ENCODE assay signal across 2 cellular contexts in the genomic region with DNA sequence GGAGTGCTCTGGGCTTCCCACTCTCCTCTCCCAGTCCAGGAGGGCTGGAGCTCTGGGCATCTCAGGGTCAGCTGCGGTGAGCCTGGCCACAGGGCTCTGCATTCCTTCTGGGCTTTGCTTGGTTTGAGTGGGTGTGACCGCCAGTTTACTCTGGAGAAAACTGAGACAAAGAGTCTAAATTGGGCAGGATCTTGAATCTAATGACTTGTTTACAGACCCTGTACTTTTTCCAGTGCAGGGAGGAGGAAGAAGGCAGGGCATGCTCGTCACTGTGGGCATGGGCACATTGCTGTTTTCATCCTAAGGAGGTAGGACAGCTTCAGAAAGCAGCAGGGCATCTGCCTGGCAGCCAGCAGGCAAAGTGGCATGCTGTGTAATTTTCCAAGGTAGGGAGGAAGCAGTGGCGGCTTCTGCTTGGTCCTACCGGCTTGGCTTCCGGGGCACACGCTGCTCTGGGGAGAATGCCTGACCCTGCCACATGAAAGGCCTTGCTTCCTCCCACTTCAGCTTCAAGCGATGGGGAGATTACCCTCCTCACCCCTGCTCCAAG.
TF ChIP-seq lines count a peak whose summit lies in the region.

No MANE protein-coding gene starts in this region.

TF ChIP-seq in liver, 16 proteins besides CTCF, POLR2A, EP300 and RAD21 (continued from another document):
- TF ChIP-seq, protein P1, sequence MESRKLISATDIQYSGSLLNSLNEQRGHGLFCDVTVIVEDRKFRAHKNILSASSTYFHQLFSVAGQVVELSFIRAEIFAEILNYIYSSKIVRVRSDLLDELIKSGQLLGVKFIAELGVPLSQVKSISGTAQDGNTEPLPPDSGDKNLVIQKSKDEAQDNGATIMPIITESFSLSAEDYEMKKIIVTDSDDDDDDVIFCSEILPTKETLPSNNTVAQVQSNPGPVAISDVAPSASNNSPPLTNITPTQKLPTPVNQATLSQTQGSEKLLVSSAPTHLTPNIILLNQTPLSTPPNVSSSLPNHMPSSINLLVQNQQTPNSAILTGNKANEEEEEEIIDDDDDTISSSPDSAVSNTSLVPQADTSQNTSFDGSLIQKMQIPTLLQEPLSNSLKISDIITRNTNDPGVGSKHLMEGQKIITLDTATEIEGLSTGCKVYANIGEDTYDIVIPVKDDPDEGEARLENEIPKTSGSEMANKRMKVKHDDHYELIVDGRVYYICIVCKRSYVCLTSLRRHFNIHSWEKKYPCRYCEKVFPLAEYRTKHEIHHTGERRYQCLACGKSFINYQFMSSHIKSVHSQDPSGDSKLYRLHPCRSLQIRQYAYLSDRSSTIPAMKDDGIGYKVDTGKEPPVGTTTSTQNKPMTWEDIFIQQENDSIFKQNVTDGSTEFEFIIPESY (IDR thresholded peaks at IDR 0.05), result no peak

TF ChIP-seq in HepG2, 621 proteins besides CTCF, POLR2A, EP300 and RAD21 (continued from another document):
- TF ChIP-seq ZNF264 (CRISPR knock-in tag; IDR thresholded peaks at IDR 0.05) (no peak), SALL1 (CRISPR knock-in tag; IDR thresholded peaks at IDR 0.05) (no peak), KAT7 (CRISPR knock-in tag; IDR thresholded peaks at IDR 0.05; ENCODE audit: borderline replicate concordance) (no peak), CBFB (CRISPR knock-in tag; IDR thresholded peaks at IDR 0.05) (no peak), ZMAT3 (CRISPR knock-in tag; conservative IDR thresholded peaks at IDR 0.05) (no peak), ZNF274 (CRISPR knock-in tag; IDR thresholded peaks at IDR 0.05) (no peak), HDAC1 (CRISPR knock-in tag; IDR thresholded peaks at IDR 0.05) (no peak), ZSCAN31 (CRISPR knock-in tag; IDR thresholded peaks at IDR 0.05; ENCODE audit: low read depth) (no peak), NR3C1 (CRISPR knock-in tag; IDR thresholded peaks at IDR 0.05) (no peak), PAF1 (CRISPR knock-in tag; IDR thresholded peaks at IDR 0.05) (no peak), ZNF292 (CRISPR knock-in tag; IDR thresholded peaks at IDR 0.05; ENCODE audit: borderline replicate concordance, low read depth) (no peak), ZMYM3 (CRISPR knock-in tag; IDR thresholded peaks at IDR 0.05) (no peak), EED (CRISPR knock-in tag; IDR thresholded peaks at IDR 0.05) (no peak)
- TF ChIP-seq, protein P2, sequence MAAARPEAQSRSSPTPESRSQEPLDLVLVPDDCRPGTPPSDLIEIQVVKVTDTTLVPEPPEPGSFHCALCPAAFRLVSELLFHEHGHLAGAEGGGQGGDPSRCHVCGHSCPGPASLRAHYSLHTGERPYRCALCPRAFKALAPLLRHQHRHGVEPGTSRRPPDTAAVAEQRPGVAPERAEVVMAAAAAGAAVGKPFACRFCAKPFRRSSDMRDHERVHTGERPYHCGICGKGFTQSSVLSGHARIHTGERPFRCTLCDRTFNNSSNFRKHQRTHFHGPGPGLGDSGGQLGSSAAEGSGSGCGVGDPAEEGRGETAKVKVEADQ (CRISPR knock-in tag; IDR thresholded peaks at IDR 0.05; ENCODE audit: borderline replicate concordance), result no peak
- TF ChIP-seq, protein P3, sequence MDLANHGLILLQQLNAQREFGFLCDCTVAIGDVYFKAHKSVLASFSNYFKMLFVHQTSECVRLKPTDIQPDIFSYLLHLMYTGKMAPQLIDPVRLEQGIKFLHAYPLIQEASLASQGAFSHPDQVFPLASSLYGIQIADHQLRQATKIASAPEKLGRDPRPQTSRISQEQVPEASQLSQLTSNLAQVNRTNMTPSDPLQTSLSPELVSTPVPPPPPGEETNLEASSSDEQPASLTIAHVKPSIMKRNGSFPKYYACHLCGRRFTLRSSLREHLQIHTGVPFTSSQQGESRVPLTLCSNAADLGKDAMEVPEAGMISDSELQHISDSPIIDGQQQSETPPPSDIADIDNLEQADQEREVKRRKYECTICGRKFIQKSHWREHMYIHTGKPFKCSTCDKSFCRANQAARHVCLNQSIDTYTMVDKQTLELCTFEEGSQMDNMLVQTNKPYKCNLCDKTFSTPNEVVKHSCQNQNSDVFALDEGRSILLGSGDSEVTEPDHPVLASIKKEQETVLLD (CRISPR knock-in tag; IDR thresholded peaks at IDR 0.05; ENCODE audit: low read depth), result no peak
- TF ChIP-seq, protein P4, sequence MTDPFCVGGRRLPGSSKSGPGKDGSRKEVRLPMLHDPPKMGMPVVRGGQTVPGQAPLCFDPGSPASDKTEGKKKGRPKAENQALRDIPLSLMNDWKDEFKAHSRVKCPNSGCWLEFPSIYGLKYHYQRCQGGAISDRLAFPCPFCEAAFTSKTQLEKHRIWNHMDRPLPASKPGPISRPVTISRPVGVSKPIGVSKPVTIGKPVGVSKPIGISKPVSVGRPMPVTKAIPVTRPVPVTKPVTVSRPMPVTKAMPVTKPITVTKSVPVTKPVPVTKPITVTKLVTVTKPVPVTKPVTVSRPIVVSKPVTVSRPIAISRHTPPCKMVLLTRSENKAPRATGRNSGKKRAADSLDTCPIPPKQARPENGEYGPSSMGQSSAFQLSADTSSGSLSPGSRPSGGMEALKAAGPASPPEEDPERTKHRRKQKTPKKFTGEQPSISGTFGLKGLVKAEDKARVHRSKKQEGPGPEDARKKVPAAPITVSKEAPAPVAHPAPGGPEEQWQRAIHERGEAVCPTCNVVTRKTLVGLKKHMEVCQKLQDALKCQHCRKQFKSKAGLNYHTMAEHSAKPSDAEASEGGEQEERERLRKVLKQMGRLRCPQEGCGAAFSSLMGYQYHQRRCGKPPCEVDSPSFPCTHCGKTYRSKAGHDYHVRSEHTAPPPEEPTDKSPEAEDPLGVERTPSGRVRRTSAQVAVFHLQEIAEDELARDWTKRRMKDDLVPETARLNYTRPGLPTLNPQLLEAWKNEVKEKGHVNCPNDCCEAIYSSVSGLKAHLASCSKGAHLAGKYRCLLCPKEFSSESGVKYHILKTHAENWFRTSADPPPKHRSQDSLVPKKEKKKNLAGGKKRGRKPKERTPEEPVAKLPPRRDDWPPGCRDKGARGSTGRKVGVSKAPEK (CRISPR knock-in tag; IDR thresholded peaks at IDR 0.05; ENCODE audit: borderline replicate concordance), result no peak
